In genomic region chr2:208406474-208407451, GRCh38 we compare ENCODE assay signal across 9 cellular contexts. TPM values are rescaled to one million over a fixed set of nuclear protein-coding genes. Genes with fewer than 3 reads are reported as not detected.
A peak's percentile ranks its signal among the peaks of the same experiment; 100 is the strongest.
DNase-seq lines count a peak whose midpoint lies in the region; ATAC-seq and TF ChIP-seq lines count a peak whose summit lies in the region.
"Had no signal": no experiment of that assay in that cellular context is flagged by ENCODE, and none has a peak within 500 bp of the region (broad histone marks: within the 10 kb centered on the region; RNA-seq: fewer than 3 reads in every experiment).

Gene PTH2R, plus strand, starts transcription at chr2:208406792. Its CDS starts 252 bp downstream, at chr2:208407044.

- no peak for DNase-seq in Caki2 (ENCODE audit: low read depth)
- DNase-seq in NCI-H2107 (lab: John Stamatoyannopoulos, UW) = peak; percentile 54
- peak; percentile 18 for DNase-seq in dermis blood vessel endothelial cell
- no peak for DNase-seq in GOT3 (lab: John Stamatoyannopoulos, UW)
- DNase-seq in activated CD4-positive, alpha-beta T cell treated with anti-CD3 and anti-CD28 coated beads for 4 hours = no peak
- DNase-seq: NK-92 treated with Interleukin-12 subunit alpha and Interleukin-12 subunit beta, amount 100 ng/mL, for 24 hours had no signal

- H3K4me1 Mint-ChIP-seq in nephron = no peaks in the 10 kb centered on the region

- in situ Hi-C loops in Caki2 (cut with HindIII; ENCODE audit: low pct_unique_long_range_greater_than_20kb, low sequenced_read_pairs) = no loop called here

- ATAC-seq in HG02981 (IDR thresholded peaks at IDR 0.05; ENCODE audit: unreplicated experiment) (no peak), GM21576 (IDR thresholded peaks at IDR 0.05; ENCODE audit: unreplicated experiment) (no peak)

- no peaks in the 10 kb centered on the region for H3K36me3 Mint-ChIP-seq in nephron (ENCODE audit: low read depth)

- H3K27ac Mint-ChIP-seq in nephron = no peak within 1 kb of the TSS

- H3K27me3 Mint-ChIP-seq in nephron (ENCODE audit: low read depth) = peaks cover 54% of the 10 kb centered on the region

- no peak for TF ChIP-seq CTCF in nephron (IDR thresholded peaks at IDR 0.05; ENCODE audit: unreplicated experiment in 3 of 3)

- no peaks in the 10 kb centered on the region for H3K9me3 Mint-ChIP-seq in nephron

- H3K4me3 Mint-ChIP-seq in nephron = peak within 1 kb of the TSS; percentile 74 to 80 (median 77)

RNA-seq across cellular contexts. Expression of gene PTH2R, which starts in this region (rescaled TPM):
- 17.3 and 36.9 TPM in 2 replicates for total RNA-seq in Caki2 (2014; rRNA removed; shearing (Covaris generic); ENCODE audit: low replicate concordance)
- total RNA-seq in dermis blood vessel endothelial cell = not detected in 2 replicates

Comparison
In these comparisons a context has a peak if more than half of its experiments do, and no peak if none do; other contexts are left out.
1. RNA of gene PTH2R (total RNA-seq): 17.3 to 36.9 TPM in Caki2; not detected in dermis blood vessel endothelial cell; every median in the first group is over 10 times any median in the second.
2. Peak in DNase-seq in dermis blood vessel endothelial cell; RNA of the gene not detected or under 1 TPM.